Comparison of ENCODE assay signal across 1 cellular context in the genomic region with DNA sequence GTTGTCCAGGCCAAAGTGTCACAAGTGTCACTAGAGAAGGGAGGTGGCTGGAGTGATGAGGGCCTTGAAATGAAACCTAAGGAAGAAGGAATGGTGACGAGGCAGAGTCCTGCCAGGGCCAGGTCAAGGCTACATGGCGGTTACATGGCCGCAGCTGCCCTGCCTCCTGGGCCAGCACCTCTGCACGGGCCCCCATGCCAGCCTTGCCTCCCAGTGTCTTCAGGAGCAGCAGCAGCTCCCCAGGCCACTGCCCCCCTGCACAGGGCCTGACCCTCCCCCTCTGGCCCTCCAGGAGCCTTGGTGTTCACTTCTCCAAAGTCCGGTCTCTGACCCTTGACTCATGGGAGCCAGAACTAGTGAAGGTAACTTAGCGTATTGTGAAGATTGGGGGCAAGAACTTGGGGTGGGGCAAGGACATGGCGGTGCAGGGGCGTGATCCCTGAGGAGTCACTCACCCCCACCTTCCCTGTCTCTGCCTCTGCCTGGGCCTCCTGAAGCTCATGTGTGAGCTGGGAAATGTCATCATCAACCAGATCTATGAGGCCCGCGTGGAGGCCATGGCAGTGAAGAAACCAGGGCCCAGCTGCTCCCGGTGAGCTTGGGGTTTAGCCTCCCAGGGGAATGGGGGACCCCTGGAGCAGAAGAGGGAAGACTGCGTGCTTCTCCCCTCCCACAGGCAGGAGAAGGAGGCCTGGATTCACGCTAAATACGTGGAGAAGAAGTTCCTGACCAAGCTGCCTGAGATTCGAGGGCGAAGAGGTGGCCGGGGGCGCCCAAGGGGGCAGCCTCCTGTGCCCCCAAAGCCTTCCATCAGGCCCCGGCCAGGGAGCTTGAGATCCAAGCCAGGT.
A peak's percentile ranks its signal among the peaks of the same experiment; 100 is the strongest.
TF ChIP-seq lines count a peak whose summit lies in the region.

No MANE protein-coding gene starts in this region.

TF ChIP-seq in A549, 52 proteins besides CTCF, POLR2A, EP300 and RAD21:
- no peak for TF ChIP-seq MAFK (IDR thresholded peaks at IDR 0.05; ENCODE audit: partially characterized antibody)
- TF ChIP-seq PBX3 (IDR thresholded peaks at IDR 0.05): peak; percentile 3; the same call in 1 of the 2 replicates
